9 cellular contexts compared by ENCODE assay signal in genomic region chr2:75605770-75606535, GRCh38. TPM values are rescaled to one million over a fixed set of nuclear protein-coding genes. Genes with fewer than 3 reads are reported as not detected.
DNase-seq lines count a peak whose midpoint lies in the region; ATAC-seq and TF ChIP-seq lines count a peak whose summit lies in the region.
"Had no signal": no experiment of that assay in that cellular context is flagged by ENCODE, and none has a peak within 500 bp of the region (broad histone marks: within the 10 kb centered on the region; RNA-seq: fewer than 3 reads in every experiment).

No MANE protein-coding gene starts in this region.

- no peak for TF ChIP-seq RAD21 in HCT116 (IDR thresholded peaks at IDR 0.05; ENCODE audit: low read depth)

- no peaks in the 10 kb centered on the region for H4K20me1 ChIP-seq in HCT116 (ENCODE audit: insufficient read depth)

- no peak for TF ChIP-seq POLR2A in HCT116 (IDR thresholded peaks at IDR 0.05; ENCODE audit: borderline replicate concordance, extremely low read depth, insufficient read depth, insufficient read length)

- no peaks in the 10 kb centered on the region for H3K79me2 ChIP-seq in HCT116 (ENCODE audit: insufficient read depth, low read length)

- no peak overlapping the region for H2AFZ ChIP-seq in HCT116 (ENCODE audit: low read depth, low read length, poor library complexity, severe bottlenecking)

- intact Hi-C loops in HCT116 (cut with micrococcal nuclease) = loop anchor here (5.0 to 10.0 kb wide), 2 partner anchors 541 to 684 kb away; no protein-coding TSS in a partner anchor

- H3K9me3 ChIP-seq in HCT116 (ENCODE audit: control insufficient read depth in 1 of 2, insufficient read depth in 1 of 2, low read depth in 1 of 2, low read length in 2 of 2) = no peaks in the 10 kb centered on the region
- H3K9me3 ChIP-seq: tibial artery had no signal

- ATAC-seq in HCT116 (no peak), GM19351 (IDR thresholded peaks at IDR 0.05; ENCODE audit: unreplicated experiment) (no peak), GM21529 (IDR thresholded peaks at IDR 0.05; ENCODE audit: unreplicated experiment) (no peak)

- no peak overlapping the region for H3K9ac ChIP-seq in HCT116 (ENCODE audit: low read length)

- in situ Hi-C loops in astrocyte of the spinal cord (cut with HindIII; ENCODE audit: low sequenced_read_pairs) = no loop called here

- H3K4me3 ChIP-seq in HCT116 (replicated peaks in 1 of 2; ENCODE audit: low read depth in 1 of 2, low read length in 2 of 2) (no peak overlapping the region), astrocyte of the spinal cord (ENCODE audit: low read depth, low read length) (no peak overlapping the region)
- H3K4me3 ChIP-seq: tibial artery had no signal

- BruUV-seq in HCT116 (replicated peaks; lab: Mats Ljungman, UMichigan) = no TSS peak

- H3K4me1 ChIP-seq in HCT116 (ENCODE audit: control insufficient read depth in 1 of 2, insufficient read depth in 2 of 2, low read length in 2 of 2) = peaks cover 5 to 10% of the 10 kb centered on the region in 2 experiments

- RAD21 ChIA-PET in HCT116 (lab: Charles Lee; ENCODE audit: low non-redundant PET in 1 of 2, low total read pairs in 2 of 2, uncharacterized antibody in 2 of 2, unreplicated experiment in 2 of 2) = no interaction called here

- peak overlapping the region; percentile 10; the same call in 1 of the 2 replicates for H3K4me2 ChIP-seq in HCT116 (ENCODE audit: low read length)

- CTCF ChIA-PET in HCT116 (lab: Charles Lee) = interaction anchor here (0.7 to 1.7 kb wide), 3 partner anchors 24 to 140 kb away, joined by 3 to 5 read pairs (median 4); no protein-coding TSS in a partner anchor

- TF ChIP-seq CTCF in HCT116 (IDR thresholded peaks at IDR 0.05 in 2 of 3, conservative IDR thresholded peaks at IDR 0.05 in 1 of 3; ENCODE audit: borderline replicate concordance in 1 of 3, insufficient read depth in 1 of 3, low read depth in 2 of 3, low read length in 2 of 3) (no peak), astrocyte of the spinal cord (IDR thresholded peaks at IDR 0.05; ENCODE audit: low read depth, low read length) (peak; percentile 40)

- DNase-seq in AG08395 (ENCODE audit: low spot score) (peak; percentile 89), HCT116 (ENCODE audit: low read depth, low spot score) (no peak), astrocyte of the spinal cord (ENCODE audit: low read depth, low spot score) (peak; percentile 97), left kidney (ENCODE audit: low read depth, low spot score) (peak; percentile 89), NCI-H1105 (lab: John Stamatoyannopoulos, UW) (no peak)
- DNase-seq in stimulated activated CD4-positive, alpha-beta T cell treated with anti-CD3 and anti-CD28 coated beads, Interleukin-15, amount 100 ng/mL, for 24 hours = no peak
- DNase-seq: tibial artery had no signal

- H3K27ac ChIP-seq in HCT116 (ENCODE audit: low read depth, low read length) = no peak overlapping the region
- H3K27ac ChIP-seq: tibial artery had no signal

- H3K27me3 ChIP-seq in HCT116 (ENCODE audit: insufficient read depth, low read length) = peaks cover 21% of the 10 kb centered on the region; the same call in 1 of the 2 replicates

- no peaks in the 10 kb centered on the region for H3K9me2 ChIP-seq in HCT116 (ENCODE audit: insufficient read depth)

- POLR2A ChIA-PET in HCT116 (lab: Charles Lee) = no interaction called here

- H3K36me3 ChIP-seq in HCT116 (ENCODE audit: control insufficient read depth in 1 of 2, insufficient read depth in 2 of 2, low read length in 2 of 2) = no peaks in the 10 kb centered on the region
- H3K36me3 ChIP-seq: tibial artery had no signal

TF ChIP-seq in HCT116, 20 proteins besides CTCF, POLR2A, EP300 and RAD21:
- no peak for TF ChIP-seq ZFX (IDR thresholded peaks at IDR 0.05)
- TF ChIP-seq YY1 (IDR thresholded peaks at IDR 0.05; ENCODE audit: extremely low read depth, insufficient replicate concordance, low read depth, low read length) = no peak
- no peak for TF ChIP-seq TCF7L2 (IDR thresholded peaks at IDR 0.05; ENCODE audit: borderline replicate concordance, extremely low read depth, insufficient read depth, insufficient read length)
- no peak for TF ChIP-seq EZH2 (IDR thresholded peaks at IDR 0.05)

RNA-seq across cellular contexts. Expression of gene MRPL19, which starts 40.6 kb away (rescaled TPM):
- total RNA-seq in HCT116 (2021; ENCODE audit: unreplicated experiment) = 65.3 TPM
- polyA plus RNA-seq in HCT116 (2012) = 19.1 and 25.7 TPM in 2 replicates

RNA-seq across cellular contexts. Expression of gene EVA1A, which starts 45.2 kb away (rescaled TPM):
- 2.8 TPM for total RNA-seq in HCT116 (2021; ENCODE audit: unreplicated experiment)
- 1.7 and 2.0 TPM in 2 replicates for polyA plus RNA-seq in HCT116 (2012)

Comparison
In these comparisons a context has a peak if more than half of its experiments do, and no peak if none do; other contexts are left out.
1. DNase-seq: peak in AG08395 (single experiment), astrocyte of the spinal cord (single experiment) and left kidney (single experiment); none in HCT116 (single experiment), stimulated activated CD4-positive, alpha-beta T cell treated with anti-CD3 and anti-CD28 coated beads, Interleukin-15, amount 100 ng/mL, for 24 hours (single experiment) and NCI-H1105 (single experiment).